Comparison of ENCODE assay signal across 8 cellular contexts in the genomic region with DNA sequence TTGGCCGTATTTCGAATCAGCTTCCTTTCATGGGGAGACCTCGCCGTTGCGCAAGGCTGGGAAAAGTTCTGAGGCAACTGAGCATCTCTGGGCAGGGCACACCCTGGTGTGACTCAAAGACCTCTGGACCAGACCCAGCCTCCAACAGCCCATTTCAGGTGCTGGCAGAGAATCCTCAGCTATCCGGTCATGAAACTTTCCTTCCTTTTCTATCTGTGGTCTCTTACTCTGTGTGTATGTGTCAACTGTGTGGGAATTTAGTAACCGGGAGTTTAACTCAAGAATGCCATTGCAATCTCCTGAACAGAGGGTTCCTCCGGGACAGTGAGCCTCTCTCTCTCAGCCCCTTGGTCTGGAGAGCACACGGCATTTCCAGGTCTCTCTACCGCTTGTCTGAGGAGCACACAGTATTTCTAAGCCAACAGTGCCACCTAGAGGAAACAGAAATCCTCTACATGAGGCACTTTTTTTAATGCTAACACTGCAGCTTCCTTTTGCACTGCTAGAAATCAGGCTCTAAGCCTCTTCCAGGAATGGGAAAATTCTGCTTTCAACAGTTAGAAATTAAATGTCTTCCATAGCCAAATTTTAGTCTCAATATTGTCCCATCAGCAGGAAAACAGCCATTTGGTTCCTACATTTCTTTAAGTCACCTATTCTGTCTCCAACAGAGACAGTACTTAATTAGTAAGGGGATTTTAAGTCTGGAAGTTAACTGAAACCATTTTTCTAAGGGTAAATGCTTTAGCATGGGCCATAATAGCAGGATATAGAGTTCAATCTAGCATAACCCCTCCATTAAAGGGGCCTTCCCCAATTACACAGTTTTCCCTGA. TPM values are rescaled to one million over a fixed set of nuclear protein-coding genes. Genes with fewer than 3 reads are reported as not detected.
DNase-seq lines count a peak whose midpoint lies in the region; ATAC-seq and TF ChIP-seq lines count a peak whose summit lies in the region.

No MANE protein-coding gene starts in this region.

- peak overlapping the region; percentile 32 for H3K4me3 ChIP-seq in adipocyte (ENCODE audit: low read length)
- H3K4me3 ChIP-seq in heart left ventricle = peak overlapping the region in 1 of 12 donors; percentile 13

- peaks cover 11% of the 10 kb centered on the region for H3K9me3 ChIP-seq in adipocyte (ENCODE audit: control insufficient read depth, low read length)
- peaks cover 0 to 41% (median 20%) of the 10 kb centered on the region in 12 donors for H3K9me3 ChIP-seq in heart left ventricle

- peak; percentile 54 to 76 (median 69) for TF ChIP-seq CTCF in heart left ventricle (IDR thresholded peaks at IDR 0.05)

- H3K27ac ChIP-seq in heart left ventricle = peak overlapping the region in 1 of 12 donors; percentile 46

- H3K27me3 ChIP-seq in adipocyte (replicated peaks; ENCODE audit: control insufficient read depth, insufficient read depth, low read length) (no peaks in the 10 kb centered on the region), heart left ventricle (no peaks in the 10 kb centered on the region)

- WGBS in heart left ventricle, 4 donors = 57 to 65% (median 59%) methylated on average over 9 to 10 of the region's 10 CpGs

- DNase-seq in GM03348 (ENCODE audit: low spot score) (peak; percentile 75), NCI-H524 (lab: John Stamatoyannopoulos, UW) (peak; percentile 33 to 74), adipocyte (ENCODE audit: low read depth) (peak; percentile 85), heart left ventricle (peak in 3 of 5 donors; percentile 30 to 51 (median 35)), pons (ENCODE audit: low spot score) (peak; percentile 86)

- intact Hi-C loops in heart left ventricle (cut with DNase I) = loop anchor here in 9 of 10 donors (2.0 to 10.0 kb wide), 7 partner anchors 36 to 606 kb away; no protein-coding TSS in a partner anchor

- ATAC-seq in HG02759 (IDR thresholded peaks at IDR 0.05; ENCODE audit: unreplicated experiment) = peak; percentile 84
- peak; percentile 76 to 95 (median 92) for ATAC-seq in heart left ventricle
- no peak for ATAC-seq in HG02623 (IDR thresholded peaks at IDR 0.05; ENCODE audit: unreplicated experiment)
- ATAC-seq in GM21528 (IDR thresholded peaks at IDR 0.05; ENCODE audit: low FRiP score, unreplicated experiment) = no peak

- no peak for TF ChIP-seq POLR2A in heart left ventricle (IDR thresholded peaks at IDR 0.05)

- H3K4me1 ChIP-seq in adipocyte (ENCODE audit: control insufficient read depth, insufficient read depth, low read length) = peaks cover 22% of the 10 kb centered on the region
- peaks cover 0 to 20% (median 4%) of the 10 kb centered on the region in 12 donors for H3K4me1 ChIP-seq in heart left ventricle

- peak overlapping the region; percentile 57 for H3K9ac ChIP-seq in adipocyte (ENCODE audit: low read length)

- H3K36me3 ChIP-seq in adipocyte (ENCODE audit: control insufficient read depth, insufficient read depth, low read length, severe bottlenecking) = no peaks in the 10 kb centered on the region
- peaks cover 0 to 7% (median 0%) of the 10 kb centered on the region in 9 donors for H3K36me3 ChIP-seq in heart left ventricle

RNA-seq across cellular contexts. Expression of a gene that starts 32.7 kb away (rescaled TPM):
- 1,000 to 10,000 TPM; 1,105 to 3,015 (median 1,923) TPM for total RNA-seq in heart left ventricle
- 1,000 to 10,000 TPM in 1 of 2 donors, 100 to 1,000 TPM in 1; 974 to 1,338 TPM for polyA plus RNA-seq in heart left ventricle

Comparison
In these comparisons a context has a peak if more than half of its experiments do, and no peak if none do; other contexts are left out.
1. DNase-seq: peak in every context shown above with its lines; median percentile 86 in pons; 85 in adipocyte; 75 in GM03348; 54 in NCI-H524; 35 in heart left ventricle.
2. ATAC-seq: peak in HG02759 (single experiment) and heart left ventricle (4 of 4); none in HG02623 (single experiment) and GM21528 (single experiment).